9 cellular contexts compared by ENCODE assay signal in the genomic region with DNA sequence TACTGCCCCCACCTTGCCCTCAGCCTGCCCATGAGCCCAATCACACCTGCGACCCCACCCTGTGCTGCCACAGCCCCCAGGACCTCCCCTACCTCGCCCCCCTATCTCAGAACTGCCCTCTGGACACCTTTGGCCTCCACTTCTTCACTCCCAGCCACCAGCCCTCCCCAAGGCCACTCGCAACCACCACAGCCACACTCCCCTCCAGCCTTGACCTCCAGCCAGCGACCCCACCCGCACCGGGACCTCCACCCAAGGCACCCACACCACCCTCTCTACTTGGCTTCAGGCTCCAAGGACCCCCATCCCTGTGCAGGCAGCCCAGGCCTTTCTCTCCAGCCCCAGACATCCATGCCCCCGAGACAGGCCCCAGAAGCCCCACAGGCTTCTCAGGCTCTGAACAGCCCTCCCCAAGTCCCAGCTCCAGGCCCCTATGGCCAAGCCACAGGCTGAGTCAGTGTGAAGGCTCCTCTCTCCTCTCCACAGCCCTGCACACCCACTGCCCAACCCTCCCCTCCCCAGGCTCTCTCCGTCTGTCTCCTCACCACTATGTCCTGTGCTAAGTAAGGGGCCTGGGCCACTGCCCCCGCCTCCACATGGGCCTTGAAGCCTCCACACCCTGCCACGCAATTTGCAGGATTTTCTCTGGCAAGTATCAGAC. TPM values are rescaled to one million over a fixed set of nuclear protein-coding genes. Genes with fewer than 3 reads are reported as not detected.
A peak's percentile ranks its signal among the peaks of the same experiment; 100 is the strongest.
DNase-seq lines count a peak whose midpoint lies in the region; ATAC-seq and TF ChIP-seq lines count a peak whose summit lies in the region.
"Had no signal": no experiment of that assay in that cellular context is flagged by ENCODE, and none has a peak within 500 bp of the region (broad histone marks: within the 10 kb centered on the region; RNA-seq: fewer than 3 reads in every experiment).

No MANE protein-coding gene starts in this region.

- BruUV-seq in OCI-LY7 (replicated peaks; lab: Mats Ljungman, UMichigan) = no TSS peak

- H3K4me3 ChIP-seq in astrocyte of the spinal cord (ENCODE audit: low read depth, low read length) = peak overlapping the region; percentile 18
- peak overlapping the region; percentile 7 to 46 for H3K4me3 ChIP-seq in left lung
- H3K4me3 ChIP-seq in stomach smooth muscle (ENCODE audit: low read length in 2 of 2) = peak overlapping the region in 1 of 2 donors; percentile 86
- H3K4me3 ChIP-seq in OCI-LY7 (ENCODE audit: low read depth, low read length, poor library complexity, severe bottlenecking) = no peak overlapping the region

- intact Hi-C loops in left lung (cut with DNase I) = loop anchor here in 1 of 2 donors (10.0 kb wide), 1 partner anchor 81 kb away; no protein-coding TSS in a partner anchor
- intact Hi-C loops in OCI-LY7 (cut with micrococcal nuclease; ENCODE audit: unreplicated experiment) = loop anchor here (10.0 kb wide), 1 partner anchor 371 kb away; no protein-coding TSS in a partner anchor

- H3K27ac ChIP-seq in left lung (peak overlapping the region; percentile 70 to 72), stomach smooth muscle (ENCODE audit: low read length) (peak overlapping the region; percentile 24), OCI-LY7 (ENCODE audit: low read depth, low read length, poor library complexity, severe bottlenecking) (no peak overlapping the region)

- peaks cover 2% of the 10 kb centered on the region for H3K27me3 Mint-ChIP-seq in HFFc6 (ENCODE audit: insufficient read depth)
- H3K27me3 Mint-ChIP-seq in effector memory CD8-positive, alpha-beta T cell = no peaks in the 10 kb centered on the region

- H2AFZ ChIP-seq in OCI-LY7 (ENCODE audit: low read length) = no peak overlapping the region

- H3K9me3 ChIP-seq in left lung = no peaks in the 10 kb centered on the region
- no peaks in the 10 kb centered on the region for H3K9me3 ChIP-seq in stomach smooth muscle (ENCODE audit: control insufficient read depth in 2 of 2, low read length in 2 of 2)
- H3K9me3 ChIP-seq in OCI-LY7 (ENCODE audit: low read length) = no peaks in the 10 kb centered on the region

- no peaks in the 10 kb centered on the region for H3K36me3 Mint-ChIP-seq in HFFc6 (ENCODE audit: low read depth)
- H3K36me3 Mint-ChIP-seq in effector memory CD8-positive, alpha-beta T cell (ENCODE audit: insufficient read depth) = peaks cover 11% of the 10 kb centered on the region

- H3K4me3 Mint-ChIP-seq in HFFc6 = peak overlapping the region; percentile 28; the same call in 1 of the 2 replicates
- H3K4me3 Mint-ChIP-seq in effector memory CD8-positive, alpha-beta T cell = no peak overlapping the region

- 0 out of 2 replicates have a peak overlapping the region, but pooled peaks have one; percentile 31 for H3K27ac Mint-ChIP-seq in HFFc6
- no peak overlapping the region for H3K27ac Mint-ChIP-seq in effector memory CD8-positive, alpha-beta T cell

- peaks cover 26% of the 10 kb centered on the region for H3K4me1 Mint-ChIP-seq in HFFc6 (ENCODE audit: low read depth)
- peaks cover 8 to 15% of the 10 kb centered on the region in 2 donors for H3K4me1 Mint-ChIP-seq in effector memory CD8-positive, alpha-beta T cell (ENCODE audit: low read depth in 2 of 2)

- no peaks in the 10 kb centered on the region for H3K9me3 Mint-ChIP-seq in HFFc6
- no peaks in the 10 kb centered on the region for H3K9me3 Mint-ChIP-seq in effector memory CD8-positive, alpha-beta T cell

- peaks cover 0 to 29% of the 10 kb centered on the region in 2 donors for H3K36me3 ChIP-seq in left lung
- H3K36me3 ChIP-seq in stomach smooth muscle (ENCODE audit: control insufficient read depth in 2 of 2, insufficient read depth in 2 of 2, low read length in 2 of 2) = peaks cover 7 to 18% of the 10 kb centered on the region in 2 donors
- H3K36me3 ChIP-seq in OCI-LY7 (ENCODE audit: insufficient read depth, low read length) = no peaks in the 10 kb centered on the region

- no peaks in the 10 kb centered on the region for H3K79me2 ChIP-seq in OCI-LY7 (ENCODE audit: insufficient read depth, low read depth, low read length)

- H3K27me3 ChIP-seq in left lung = peaks cover 0 to 13% of the 10 kb centered on the region in 2 donors
- no peaks in the 10 kb centered on the region for H3K27me3 ChIP-seq in stomach smooth muscle (ENCODE audit: control insufficient read depth in 1 of 2, insufficient read depth in 2 of 2, low read length in 2 of 2)

- H3K4me2 ChIP-seq in OCI-LY7 (ENCODE audit: low read length) = no peak overlapping the region

- CTCF ChIA-PET in OCI-LY7 (lab: Charles Lee; ENCODE audit: unreplicated experiment) = no interaction called here

- ATAC-seq in left lung = peak; percentile 30
- no peak for ATAC-seq in effector memory CD8-positive, alpha-beta T cell (replicated peaks)
- no peak for ATAC-seq in HG02852 (IDR thresholded peaks at IDR 0.05; ENCODE audit: unreplicated experiment)

- H3K4me1 ChIP-seq in left lung (peaks cover 27 to 56% of the 10 kb centered on the region in 2 donors), stomach smooth muscle (ENCODE audit: control insufficient read depth, insufficient read depth, low read length) (peaks cover 49% of the 10 kb centered on the region), OCI-LY7 (ENCODE audit: insufficient read depth, low read length, poor library complexity, severe bottlenecking) (peaks cover 19% of the 10 kb centered on the region)

- H3K9ac ChIP-seq in stomach smooth muscle (ENCODE audit: low read length in 2 of 2) = peak overlapping the region; percentile 21 to 41

- H4K20me1 ChIP-seq in OCI-LY7 (ENCODE audit: insufficient read depth, low read length) = no peaks in the 10 kb centered on the region

- no peak for TF ChIP-seq CTCF in HFFc6 (IDR thresholded peaks at IDR 0.05)
- no peak for TF ChIP-seq CTCF in astrocyte of the spinal cord (IDR thresholded peaks at IDR 0.05; ENCODE audit: low read depth, low read length)
- TF ChIP-seq CTCF in left lung (IDR thresholded peaks at IDR 0.05) = no peak
- no peak for TF ChIP-seq CTCF in OCI-LY7 (conservative IDR thresholded peaks at IDR 0.05; ENCODE audit: low read length)

- DNase-seq in HFFc6 (peak; percentile 24), astrocyte of the spinal cord (ENCODE audit: low read depth, low spot score) (peak; percentile 75), left lung (no peak), OCI-LY7 (ENCODE audit: low spot score) (no peak)
- no peak for DNase-seq in effector memory CD8-positive, alpha-beta T cell
- DNase-seq in central memory CD4-positive, alpha-beta T cell = no peak
- DNase-seq: activated T-cell treated with anti-CD3 and anti-CD28 coated beads, Interleukin-2, amount 50 U/mL, for 1 hour had no signal

- H3K9me2 ChIP-seq in OCI-LY7 (ENCODE audit: insufficient read depth, low read length) = no peaks in the 10 kb centered on the region

- in situ Hi-C loops in astrocyte of the spinal cord (cut with HindIII; ENCODE audit: low sequenced_read_pairs) = no loop called here

- POLR2A ChIA-PET in OCI-LY7 (lab: Charles Lee) = interaction anchor here (0.7 kb wide), 1 partner anchor 64 kb away, joined by 3 read pairs; no protein-coding TSS in a partner anchor

RNA-seq across cellular contexts. Expression of a gene that starts 2.0 kb away (rescaled TPM):
- total RNA-seq in HFFc6 (2021; fragmentation: NEBNext Ultra II Directional; extraction: Animal tissue kit (Norgen Biotek cat#: 25700)) = 100 to 1,000 TPM; 109 to 130 (median 124) TPM
- total RNA-seq in left lung (100 to 1,000 TPM; 111 to 264 TPM), OCI-LY7 (2022) (21.6 and 22.6 TPM in 2 replicates)
- 10.7 and 19.5 TPM in 2 replicates for total RNA-seq in OCI-LY7 (2014; rRNA removed; shearing (Covaris generic))

RNA-seq across cellular contexts. Expression of a gene that starts 21.0 kb away (rescaled TPM):
- 100 to 1,000 TPM; 205 to 249 (median 227) TPM for total RNA-seq in HFFc6 (2021; fragmentation: NEBNext Ultra II Directional; extraction: Animal tissue kit (Norgen Biotek cat#: 25700))
- 100 to 1,000 TPM; 173 to 354 TPM for total RNA-seq in left lung
- total RNA-seq in OCI-LY7 (2014; rRNA removed; shearing (Covaris generic)) = not detected in 2 replicates
- total RNA-seq in OCI-LY7 (2022) = not detected in 2 replicates

RNA-seq across cellular contexts. Expression of a gene that starts 24.0 kb away (rescaled TPM):
- 10 to 100 TPM; 29.3 to 40.6 (median 34.2) TPM for total RNA-seq in HFFc6 (2021; fragmentation: NEBNext Ultra II Directional; extraction: Animal tissue kit (Norgen Biotek cat#: 25700))
- total RNA-seq in left lung (10 to 100 TPM; 43.5 to 57.0 TPM), OCI-LY7 (2022) (51.3 and 52.7 TPM in 2 replicates)
- total RNA-seq in OCI-LY7 (2014; rRNA removed; shearing (Covaris generic)) = 38.8 and 43.7 TPM in 2 replicates

RNA-seq across cellular contexts. Expression of a gene that starts 41.4 kb away (rescaled TPM):
- total RNA-seq in HFFc6 (2021; fragmentation: NEBNext Ultra II Directional; extraction: Animal tissue kit (Norgen Biotek cat#: 25700)) = 10 to 100 TPM; 22.9 to 33.4 (median 27.7) TPM
- total RNA-seq in left lung (10 to 100 TPM; 62.5 to 89.9 TPM), OCI-LY7 (2022) (118 and 125 TPM in 2 replicates)
- 112 and 180 TPM in 2 replicates for total RNA-seq in OCI-LY7 (2014; rRNA removed; shearing (Covaris generic))

RNA-seq across cellular contexts. Expression of a gene that starts 55.1 kb away (rescaled TPM):
- 1 to 10 TPM; 1.7 to 3.1 (median 2.1) TPM for total RNA-seq in HFFc6 (2021; fragmentation: NEBNext Ultra II Directional; extraction: Animal tissue kit (Norgen Biotek cat#: 25700))
- 1 to 10 TPM; 3.8 to 6.7 TPM for total RNA-seq in left lung
- 0.59 and 0.95 TPM in 2 replicates for total RNA-seq in OCI-LY7 (2014; rRNA removed; shearing (Covaris generic))
- 4.4 and 4.6 TPM in 2 replicates for total RNA-seq in OCI-LY7 (2022)

Comparison
In these comparisons a context has a peak if more than half of its experiments do, and no peak if none do; other contexts are left out.
1. DNase-seq: peak in HFFc6 (single experiment) and astrocyte of the spinal cord (single experiment); none in left lung (0 of 2), effector memory CD8-positive, alpha-beta T cell (0 of 3), central memory CD4-positive, alpha-beta T cell (single experiment) and OCI-LY7 (single experiment).
2. RNA of a gene that starts 2.0 kb away (total RNA-seq): 111 to 264 TPM in left lung and 109 to 130 TPM in HFFc6; 10.7 to 22.6 TPM in OCI-LY7; every median in the first group is over 4 times any median in the second.
3. RNA of a gene that starts 21.0 kb away (total RNA-seq): 173 to 354 TPM in left lung and 205 to 249 TPM in HFFc6; not detected in OCI-LY7; every median in the first group is over 100 times any median in the second.